9 cellular contexts compared by ENCODE assay signal in genomic region chrX:136779346-136779781, GRCh38.
DNase-seq lines count a peak whose midpoint lies in the region; ATAC-seq and TF ChIP-seq lines count a peak whose summit lies in the region.
"Had no signal": no experiment of that assay in that cellular context is flagged by ENCODE, and none has a peak within 500 bp of the region (broad histone marks: within the 10 kb centered on the region; RNA-seq: fewer than 3 reads in every experiment).

No MANE protein-coding gene starts in this region.

- H3K4me1 Mint-ChIP-seq in nephron progenitor cell = no peaks in the 10 kb centered on the region

- ATAC-seq in GM19455 (IDR thresholded peaks at IDR 0.05; ENCODE audit: unreplicated experiment) = no peak

- H3K27me3 Mint-ChIP-seq in nephron progenitor cell (ENCODE audit: low read depth, poor library complexity) = peaks cover 13% of the 10 kb centered on the region

- H3K4me3 Mint-ChIP-seq in nephron progenitor cell = no peak overlapping the region

- peak; percentile 36 for TF ChIP-seq POLR2A in erythroblast (IDR thresholded peaks at IDR 0.05; ENCODE audit: low read length)

- TF ChIP-seq CTCF in nephron progenitor cell (IDR thresholded peaks at IDR 0.05) = no peak

- H3K36me3 Mint-ChIP-seq in nephron progenitor cell (ENCODE audit: low read depth) = no peaks in the 10 kb centered on the region

- peaks cover 33% of the 10 kb centered on the region for H3K9me3 Mint-ChIP-seq in nephron progenitor cell

- DNase-seq in stimulated activated CD4-positive, alpha-beta T cell treated with anti-CD3 and anti-CD28 coated beads, Interleukin-1b, Interleukin-23, amount 100 ng/mL, for 48 hours = peak; percentile 19
- DNase-seq in stimulated activated CD4-positive, alpha-beta T cell treated with anti-CD3 and anti-CD28 coated beads, Interleukin-4, amount 100 ng/mL, for 24 hours = no peak
- DNase-seq in NOMO-1 (lab: John Stamatoyannopoulos, UW; ENCODE audit: unreplicated experiment in 2 of 2) = peak; percentile 83 to 93
- peak; percentile 9 to 26 for DNase-seq in erythroblast (lab: John Stamatoyannopoulos, UW)
- DNase-seq in NCI-H2171 (lab: John Stamatoyannopoulos, UW) = no peak
- DNase-seq in NCI-H1092 (lab: John Stamatoyannopoulos, UW) = no peak
- DNase-seq in nephron progenitor cell = no peak
- DNase-seq: pancreas had no signal

- no peak overlapping the region for H3K27ac Mint-ChIP-seq in nephron progenitor cell

Comparison
In these comparisons a context has a peak if more than half of its experiments do, and no peak if none do; other contexts are left out.
1. DNase-seq: peak in stimulated activated CD4-positive, alpha-beta T cell treated with anti-CD3 and anti-CD28 coated beads, Interleukin-1b, Interleukin-23, amount 100 ng/mL, for 48 hours (single experiment), NOMO-1 (2 of 2) and erythroblast (2 of 2); none in stimulated activated CD4-positive, alpha-beta T cell treated with anti-CD3 and anti-CD28 coated beads, Interleukin-4, amount 100 ng/mL, for 24 hours (single experiment), NCI-H2171 (single experiment), NCI-H1092 (single experiment) and nephron progenitor cell (single experiment).